9 cellular contexts compared by ENCODE assay signal in genomic region chr9:32589083-32589713, GRCh38. TPM values are rescaled to one million over a fixed set of nuclear protein-coding genes. Genes with fewer than 3 reads are reported as not detected.
A peak's percentile ranks its signal among the peaks of the same experiment; 100 is the strongest.
DNase-seq lines count a peak whose midpoint lies in the region; ATAC-seq and TF ChIP-seq lines count a peak whose summit lies in the region.
"Had no signal": no experiment of that assay in that cellular context is flagged by ENCODE, and none has a peak within 500 bp of the region (broad histone marks: within the 10 kb centered on the region; RNA-seq: fewer than 3 reads in every experiment).

No MANE protein-coding gene starts in this region.

- no peak for TF ChIP-seq POLR2A in gastrocnemius medialis (IDR thresholded peaks at IDR 0.05)

- POLR2A ChIA-PET in HEK293T (lab: Yijun Ruan, JAX): interaction anchor here (0.8 kb wide), 1 partner anchor 211 kb away, joined by 3 read pairs; no protein-coding TSS in a partner anchor

- TF ChIP-seq CTCF in GM06990 (IDR thresholded peaks at IDR 0.05; ENCODE audit: insufficient read depth, low read length, poor library complexity, severe bottlenecking) (peak; percentile 53), brain microvascular endothelial cell (IDR thresholded peaks at IDR 0.05; ENCODE audit: low read depth, low read length, missing control alignments) (peak; percentile 60), gastrocnemius medialis (IDR thresholded peaks at IDR 0.05 in 4 of 5, conservative IDR thresholded peaks at IDR 0.05 in 1 of 5) (peak in 1 of 5 experiments; percentile 6)

- H3K9me3 ChIP-seq in effector memory CD4-positive, alpha-beta T cell (ENCODE audit: control insufficient read depth, low read length): no peaks in the 10 kb centered on the region
- no peaks in the 10 kb centered on the region for H3K9me3 ChIP-seq in gastrocnemius medialis

- H3K4me1 ChIP-seq in effector memory CD4-positive, alpha-beta T cell (ENCODE audit: control insufficient read depth, insufficient read depth, low read length, poor library complexity, severe bottlenecking): no peaks in the 10 kb centered on the region
- H3K4me1 ChIP-seq in gastrocnemius medialis: no peaks in the 10 kb centered on the region

- H3K27me3 ChIP-seq in GM06990 (replicated peaks; ENCODE audit: control insufficient read depth, insufficient read depth, low read length): no peaks in the 10 kb centered on the region
- H3K27me3 ChIP-seq in brain microvascular endothelial cell (replicated peaks): no peaks in the 10 kb centered on the region
- H3K27me3 ChIP-seq in effector memory CD4-positive, alpha-beta T cell (replicated peaks; ENCODE audit: control insufficient read depth, insufficient read depth, low read length, poor library complexity, severe bottlenecking): no peaks in the 10 kb centered on the region
- H3K27me3 ChIP-seq in gastrocnemius medialis: no peaks in the 10 kb centered on the region

- CTCF ChIA-PET in HEK293T (lab: Yijun Ruan, JAX): interaction anchor here (0.6 to 1.6 kb wide), 4 partner anchors 8 to 254 kb away, joined by 3 to 10 read pairs (median 4); no protein-coding TSS in a partner anchor

- no peak overlapping the region for H3K4me3 ChIP-seq in GM06990 (replicated peaks; ENCODE audit: low read depth, low read length)
- H3K4me3 ChIP-seq in brain microvascular endothelial cell (ENCODE audit: low read depth, low read length): no peak overlapping the region
- no peak overlapping the region for H3K4me3 ChIP-seq in effector memory CD4-positive, alpha-beta T cell (ENCODE audit: insufficient read depth, low read depth, low read length, poor library complexity, severe bottlenecking)
- H3K4me3 ChIP-seq in gastrocnemius medialis: no peak overlapping the region

- intact Hi-C loops in gastrocnemius medialis (cut with DNase I; ENCODE audit: low total_unique reads): loop anchor here (2.0 kb wide), 1 partner anchor 378 kb away; no protein-coding TSS in a partner anchor

- in situ Hi-C loops in brain microvascular endothelial cell (cut with HindIII; ENCODE audit: low pct_ligation_motif_present, low sequenced_read_pairs) (no loop called here), gastrocnemius medialis (cut with MboI; ENCODE audit: low sequenced_read_pairs in 4 of 4) (loop anchor here in 1 of 4 donors (10.0 kb wide), 1 partner anchor 386 kb away; no protein-coding TSS in a partner anchor)

- H3K36me3 ChIP-seq in GM06990 (ENCODE audit: control insufficient read depth, insufficient read depth, low read length): no peaks in the 10 kb centered on the region
- H3K36me3 ChIP-seq in brain microvascular endothelial cell (replicated peaks): no peaks in the 10 kb centered on the region
- no peaks in the 10 kb centered on the region for H3K36me3 ChIP-seq in effector memory CD4-positive, alpha-beta T cell (ENCODE audit: control insufficient read depth, insufficient read depth, low read length)
- H3K36me3 ChIP-seq in gastrocnemius medialis: no peaks in the 10 kb centered on the region

- ATAC-seq in gastrocnemius medialis: no peak

- DNase-seq in GM06990 (ENCODE audit: extremely low read depth, insufficient read length): no peak
- DNase-seq in HEK293T (ENCODE audit: extremely low spot score): peak; percentile 35
- DNase-seq in NCI-H2196 treated with DMSO at 0.1 percent for 48 hours (lab: John Stamatoyannopoulos, UW; ENCODE audit: unreplicated experiment): peak; percentile 0
- peak; percentile 39 for DNase-seq in brain microvascular endothelial cell
- DNase-seq in medulla oblongata (ENCODE audit: extremely low spot score): peak; percentile 67
- no peak for DNase-seq in effector memory CD4-positive, alpha-beta T cell
- DNase-seq in gastrocnemius medialis: no peak
- no peak for DNase-seq in cerebellar nuclear complex (lab: John Stamatoyannopoulos, UW)

- H3K27ac ChIP-seq in brain microvascular endothelial cell (no peak overlapping the region), gastrocnemius medialis (no peak overlapping the region)
- H3K27ac ChIP-seq in effector memory CD4-positive, alpha-beta T cell (ENCODE audit: insufficient read depth, low read length, poor library complexity, severe bottlenecking): no peak overlapping the region

TF ChIP-seq in HEK293T, 16 proteins besides CTCF, POLR2A, EP300 and RAD21:
- TF ChIP-seq NFRKB (IDR thresholded peaks at IDR 0.05) (no peak), ARNT (IDR thresholded peaks at IDR 0.05) (no peak), FOXK2 (IDR thresholded peaks at IDR 0.05) (no peak), ZNF384 (IDR thresholded peaks at IDR 0.05) (no peak), ELF4 (IDR thresholded peaks at IDR 0.05) (no peak), LEF1 (IDR thresholded peaks at IDR 0.05; ENCODE audit: borderline replicate concordance) (no peak), PKNOX1 (IDR thresholded peaks at IDR 0.05) (no peak), SUZ12 (IDR thresholded peaks at IDR 0.05) (no peak), HDGF (IDR thresholded peaks at IDR 0.05; ENCODE audit: borderline replicate concordance) (no peak), SP1 (IDR thresholded peaks at IDR 0.05) (no peak), CTBP1 (IDR thresholded peaks at IDR 0.05; ENCODE audit: borderline replicate concordance) (no peak)

RNA-seq across cellular contexts. Expression of gene NDUFB6, which starts 16.2 kb away (rescaled TPM):
- total RNA-seq in gastrocnemius medialis: 10 to 100 TPM; 59.2 to 97.0 (median 82.6) TPM

RNA-seq across cellular contexts. Expression of gene TOPORS, which starts 36.8 kb away (rescaled TPM):
- 10 to 100 TPM in 3 of 4 donors, 1 to 10 TPM in 1; 7.7 to 15.2 (median 14.5) TPM for total RNA-seq in gastrocnemius medialis

RNA-seq across cellular contexts. Expression of gene SMIM27, which starts 37.1 kb away (rescaled TPM):
- 10 to 100 TPM in 1 of 4 donors, 1 to 10 TPM in 3; 1.8 to 11.6 (median 7.6) TPM for total RNA-seq in gastrocnemius medialis

RNA-seq across cellular contexts. Expression of gene TAF1L, which starts 46.3 kb away (rescaled TPM):
- total RNA-seq in gastrocnemius medialis: not detected
- total RNA-seq: pulmonary artery endothelial cell had no signal

Comparison
In these comparisons a context has a peak if more than half of its experiments do, and no peak if none do; other contexts are left out.
1. DNase-seq: peak in HEK293T (single experiment), NCI-H2196 treated with DMSO at 0.1 percent for 48 hours (single experiment), brain microvascular endothelial cell (single experiment) and medulla oblongata (single experiment); none in GM06990 (single experiment), effector memory CD4-positive, alpha-beta T cell (0 of 3), gastrocnemius medialis (0 of 2) and cerebellar nuclear complex (0 of 2).